ENCODE assay signal across 11 cellular contexts in genomic region chr12:32483499-32483898, GRCh38.
DNase-seq lines count a peak whose midpoint lies in the region; ATAC-seq and TF ChIP-seq lines count a peak whose summit lies in the region.
"Had no signal": no experiment of that assay in that cellular context is flagged by ENCODE, and none has a peak within 500 bp of the region (broad histone marks: within the 10 kb centered on the region; RNA-seq: fewer than 3 reads in every experiment).

No MANE protein-coding gene starts in this region.

- POLR2A ChIA-PET in WTC11 (lab: Charles Lee): no interaction called here

- intact Hi-C loops in Right ventricle myocardium inferior (cut with DNase I): loop anchor here (5.0 kb wide), 1 partner anchor 84 kb away; no protein-coding TSS in a partner anchor
- intact Hi-C loops in cardiac septum (cut with DNase I): loop anchor here (10.0 kb wide), 1 partner anchor 51 kb away; no protein-coding TSS in a partner anchor
- intact Hi-C loops in lower lobe of right lung (cut with DNase I): no loop called here

- H3K36me3 ChIP-seq in lower lobe of right lung (no peaks in the 10 kb centered on the region), SJCRH30 (no peaks in the 10 kb centered on the region)
- H3K36me3 ChIP-seq: WERI-Rb-1 had no signal

- H3K27me3 ChIP-seq in lower lobe of right lung (ENCODE audit: low read depth): no peaks in the 10 kb centered on the region
- H3K27me3 ChIP-seq in SJCRH30: no peaks in the 10 kb centered on the region

- peaks cover 27% of the 10 kb centered on the region for H3K4me1 ChIP-seq in lower lobe of right lung
- H3K4me1 ChIP-seq in SJCRH30: peaks cover 6% of the 10 kb centered on the region

- ATAC-seq in Right ventricle myocardium inferior (peak; percentile 83), WTC11 (peak; percentile 30), lower lobe of right lung (peak; percentile 20 to 62), GM18873 (IDR thresholded peaks at IDR 0.05; ENCODE audit: low FRiP score, unreplicated experiment) (no peak)
- ATAC-seq: activated T-helper 17 cell treated with anti-CD3 and anti-CD28 coated beads, Interleukin-2, amount 50 U/mL, for 72 hours had no signal

- H3K9me3 Mint-ChIP-seq in WTC11: no peaks in the 10 kb centered on the region
- H3K9me3 Mint-ChIP-seq: activated T-helper 17 cell treated with anti-CD3 and anti-CD28 coated beads, Interleukin-2, amount 50 U/mL, for 72 hours; central memory CD8-positive, alpha-beta T cell had no signal

- no peak overlapping the region for H3K4me3 ChIP-seq in lower lobe of right lung
- no peak overlapping the region for H3K4me3 ChIP-seq in SJCRH30

- TF ChIP-seq CTCF in WTC11 (IDR thresholded peaks at IDR 0.05) (no peak), lower lobe of right lung (IDR thresholded peaks at IDR 0.05) (no peak)

- peaks cover 15% of the 10 kb centered on the region for H3K4me1 Mint-ChIP-seq in WTC11
- H3K4me1 Mint-ChIP-seq: activated T-helper 17 cell treated with anti-CD3 and anti-CD28 coated beads, Interleukin-2, amount 50 U/mL, for 72 hours; central memory CD8-positive, alpha-beta T cell had no signal

- H3K27me3 Mint-ChIP-seq in WTC11 (ENCODE audit: low read depth): no peaks in the 10 kb centered on the region
- H3K27me3 Mint-ChIP-seq: activated T-helper 17 cell treated with anti-CD3 and anti-CD28 coated beads, Interleukin-2, amount 50 U/mL, for 72 hours had no signal

- H3K9me3 ChIP-seq in lower lobe of right lung (no peaks in the 10 kb centered on the region), SJCRH30 (replicated peaks) (peaks cover 3% of the 10 kb centered on the region; the same call in 1 of the 2 replicates)

- CTCF ChIA-PET in WTC11 (lab: Charles Lee): interaction anchor here (1.5 kb wide), 1 partner anchor 9 kb away, joined by 4 read pairs; no protein-coding TSS in a partner anchor

- H3K27ac Mint-ChIP-seq in WTC11: peak overlapping the region; percentile 60; the same call in 1 of the 2 replicates
- H3K27ac Mint-ChIP-seq: activated T-helper 17 cell treated with anti-CD3 and anti-CD28 coated beads, Interleukin-2, amount 50 U/mL, for 72 hours had no signal

- H3K36me3 Mint-ChIP-seq in WTC11: peaks cover 3% of the 10 kb centered on the region; the same call in 1 of the 2 replicates

- H3K27ac ChIP-seq in lower lobe of right lung (peak overlapping the region; percentile 60), SJCRH30 (no peak overlapping the region)
- H3K27ac ChIP-seq: WERI-Rb-1 had no signal

- DNase-seq in Right ventricle myocardium inferior (ENCODE audit: missing footprints) (no peak), cardiac septum (ENCODE audit: low spot score) (no peak), WTC11 (ENCODE audit: low spot score) (no peak), lower lobe of right lung (no peak), RKO (ENCODE audit: low spot score) (no peak), SJCRH30 (no peak), 8988T (no peak)
- DNase-seq: WERI-Rb-1 had no signal

- H3K4me3 Mint-ChIP-seq in WTC11: no peak overlapping the region
- H3K4me3 Mint-ChIP-seq: activated T-helper 17 cell treated with anti-CD3 and anti-CD28 coated beads, Interleukin-2, amount 50 U/mL, for 72 hours; central memory CD8-positive, alpha-beta T cell had no signal

TF ChIP-seq in WTC11, 78 proteins besides CTCF, POLR2A, EP300 and RAD21:
- TF ChIP-seq CDX4 (CRISPR knock-in tag; IDR thresholded peaks at IDR 0.05; ENCODE audit: borderline replicate concordance): no peak
- TF ChIP-seq FOXK1 (CRISPR knock-in tag; IDR thresholded peaks at IDR 0.05): no peak
- no peak for TF ChIP-seq ZNF512 (CRISPR knock-in tag; IDR thresholded peaks at IDR 0.05; ENCODE audit: borderline replicate concordance)
- no peak for TF ChIP-seq NFYB (CRISPR knock-in tag; conservative IDR thresholded peaks at IDR 0.05; ENCODE audit: low read depth)
- TF ChIP-seq PRRX2 (CRISPR knock-in tag; IDR thresholded peaks at IDR 0.05): no peak
- no peak for TF ChIP-seq IRF2 (CRISPR knock-in tag; IDR thresholded peaks at IDR 0.05; ENCODE audit: borderline replicate concordance, low read depth)
- TF ChIP-seq OVOL2 (CRISPR knock-in tag; IDR thresholded peaks at IDR 0.05; ENCODE audit: borderline replicate concordance): no peak
- no peak for TF ChIP-seq ZNF281 (CRISPR knock-in tag; IDR thresholded peaks at IDR 0.05)
- TF ChIP-seq ELF4 (CRISPR knock-in tag; IDR thresholded peaks at IDR 0.05; ENCODE audit: low read depth): no peak
- TF ChIP-seq TEAD1 (CRISPR knock-in tag; IDR thresholded peaks at IDR 0.05): no peak
- no peak for TF ChIP-seq ZNF416 (CRISPR knock-in tag; IDR thresholded peaks at IDR 0.05)
- TF ChIP-seq USF2 (CRISPR knock-in tag; IDR thresholded peaks at IDR 0.05): no peak
- no peak for TF ChIP-seq ZNF425 (CRISPR knock-in tag; conservative IDR thresholded peaks at IDR 0.05)
- TF ChIP-seq CREB1 (CRISPR knock-in tag; IDR thresholded peaks at IDR 0.05): no peak
- no peak for TF ChIP-seq SP1 (CRISPR knock-in tag; conservative IDR thresholded peaks at IDR 0.05)
- no peak for TF ChIP-seq EMX1 (CRISPR knock-in tag; IDR thresholded peaks at IDR 0.05)
- TF ChIP-seq ZNF317 (CRISPR knock-in tag; IDR thresholded peaks at IDR 0.05; ENCODE audit: borderline replicate concordance, low read depth): no peak
- TF ChIP-seq GRHL2 (CRISPR knock-in tag; IDR thresholded peaks at IDR 0.05; ENCODE audit: insufficient replicate concordance, severe bottlenecking): no peak
- no peak for TF ChIP-seq TEAD4 (CRISPR knock-in tag; IDR thresholded peaks at IDR 0.05)
- TF ChIP-seq ZNF396 (CRISPR knock-in tag; IDR thresholded peaks at IDR 0.05; ENCODE audit: borderline replicate concordance): no peak
